ENCODE assay signal across 12 cellular contexts in genomic region chr17:77160032-77160876, GRCh38. TPM values are rescaled to one million over a fixed set of nuclear protein-coding genes. Genes with fewer than 3 reads are reported as not detected.
A peak's percentile ranks its signal among the peaks of the same experiment; 100 is the strongest.
DNase-seq lines count a peak whose midpoint lies in the region; ATAC-seq and TF ChIP-seq lines count a peak whose summit lies in the region.
"Had no signal": no experiment of that assay in that cellular context is flagged by ENCODE, and none has a peak within 500 bp of the region (broad histone marks: within the 10 kb centered on the region; RNA-seq: fewer than 3 reads in every experiment).

No MANE protein-coding gene starts in this region.

- WGBS in prostate gland: 23% methylated on average over 6 of the region's 6 CpGs

- H3K27me3 Mint-ChIP-seq in brain: peaks cover 6% of the 10 kb centered on the region
- H3K27me3 Mint-ChIP-seq in activated CD8-positive, alpha-beta memory T cell treated with anti-CD3 and anti-CD28 coated beads, Interleukin-2, amount 10 ng/mL, durations not matched to agents 7 days and 5 days: no peaks in the 10 kb centered on the region
- H3K27me3 Mint-ChIP-seq: activated naive CD8-positive, alpha-beta T cell treated with anti-CD3 and anti-CD28 coated beads, Interleukin-2, amount 10 ng/mL, durations not matched to agents 7 days and 5 days had no signal

- intact Hi-C loops in prostate gland (cut with DNase I): no loop called here

- H3K27ac Mint-ChIP-seq in brain: peak overlapping the region; percentile 57 to 93 (median 89)
- H3K27ac Mint-ChIP-seq in activated CD8-positive, alpha-beta memory T cell treated with anti-CD3 and anti-CD28 coated beads, Interleukin-2, amount 10 ng/mL, durations not matched to agents 7 days and 5 days: no peak overlapping the region
- H3K27ac Mint-ChIP-seq: activated naive CD8-positive, alpha-beta T cell treated with anti-CD3 and anti-CD28 coated beads, Interleukin-2, amount 10 ng/mL, durations not matched to agents 7 days and 5 days had no signal

- H3K27ac ChIP-seq in prostate gland: peak overlapping the region; percentile 36 to 38
- H3K27ac ChIP-seq: epithelial cell of prostate had no signal

- ATAC-seq in stimulated activated naive CD8-positive, alpha-beta T cell treated with anti-CD3 and anti-CD28 coated beads, Interleukin-15, Interleukin-2, amounts not matched to agents 100 U/mL and 50 U/mL, for 24 hours: no peak
- no peak for ATAC-seq in activated CD8-positive, alpha-beta memory T cell treated with anti-CD3 and anti-CD28 coated beads, Interleukin-2, amount 10 ng/mL, durations not matched to agents 7 days and 5 days

- no peaks in the 10 kb centered on the region for H3K9me3 ChIP-seq in prostate gland
- H3K9me3 ChIP-seq: MG63 had no signal

- CTCF ChIA-PET in activated CD8-positive, alpha-beta memory T cell treated with anti-CD3 and anti-CD28 coated beads, Interleukin-2, amount 10 ng/mL, durations not matched to agents 7 days and 5 days (lab: Charles Lee): interaction anchor here (1.0 to 1.5 kb wide), 3 partner anchors 9 to 20 kb away, joined by 3 to 5 read pairs (median 4); partner anchors contain the start of gene SEC14L1

- no peak overlapping the region for H3K4me3 ChIP-seq in prostate gland
- H3K4me3 ChIP-seq: MG63 had no signal

- peaks cover 86% of the 10 kb centered on the region for H3K4me1 Mint-ChIP-seq in brain
- H3K4me1 Mint-ChIP-seq in activated CD8-positive, alpha-beta memory T cell treated with anti-CD3 and anti-CD28 coated beads, Interleukin-2, amount 10 ng/mL, durations not matched to agents 7 days and 5 days: peaks cover 40% of the 10 kb centered on the region

- H3K4me3 Mint-ChIP-seq in brain: peak overlapping the region in 4 of 5 experiments; percentile 20 to 57 (median 34)
- no peak overlapping the region for H3K4me3 Mint-ChIP-seq in activated CD8-positive, alpha-beta memory T cell treated with anti-CD3 and anti-CD28 coated beads, Interleukin-2, amount 10 ng/mL, durations not matched to agents 7 days and 5 days
- H3K4me3 Mint-ChIP-seq: activated naive CD8-positive, alpha-beta T cell treated with anti-CD3 and anti-CD28 coated beads, Interleukin-2, amount 10 ng/mL, durations not matched to agents 7 days and 5 days had no signal

- peak; percentile 27 for DNase-seq in EH (ENCODE audit: low read depth)
- DNase-seq in NCI-H2171 (lab: John Stamatoyannopoulos, UW): peak; percentile 25
- no peak for DNase-seq in prostate gland (ENCODE audit: low spot score)
- DNase-seq in stimulated activated naive CD8-positive, alpha-beta T cell treated with anti-CD3 and anti-CD28 coated beads, Interleukin-15, Interleukin-2, amounts not matched to agents 100 U/mL and 50 U/mL, for 24 hours: no peak
- no peak for DNase-seq in germinal center (ENCODE audit: low spot score)
- no peak for DNase-seq in activated CD8-positive, alpha-beta memory T cell treated with anti-CD3 and anti-CD28 coated beads, Interleukin-2, amount 10 ng/mL, durations not matched to agents 7 days and 5 days
- no peak for DNase-seq in activated CD4-positive, CD25-positive, alpha-beta regulatory T cell (lab: John Stamatoyannopoulos, UW)
- DNase-seq: activated CD8-positive, alpha-beta memory T cell treated with anti-CD3 and anti-CD28 coated beads for 24 hours; activated naive CD8-positive, alpha-beta T cell treated with anti-CD3 and anti-CD28 coated beads, Interleukin-2, amount 10 ng/mL, durations not matched to agents 7 days and 5 days; MG63 had no signal

- no peaks in the 10 kb centered on the region for H3K27me3 ChIP-seq in prostate gland (replicated peaks; ENCODE audit: insufficient read depth)
- H3K27me3 ChIP-seq: MG63 had no signal

- H3K9me3 Mint-ChIP-seq in brain: peaks cover 0 to 7% (median 5%) of the 10 kb centered on the region in 5 experiments
- no peaks in the 10 kb centered on the region for H3K9me3 Mint-ChIP-seq in activated CD8-positive, alpha-beta memory T cell treated with anti-CD3 and anti-CD28 coated beads, Interleukin-2, amount 10 ng/mL, durations not matched to agents 7 days and 5 days (ENCODE audit: low read depth)
- H3K9me3 Mint-ChIP-seq: activated naive CD8-positive, alpha-beta T cell treated with anti-CD3 and anti-CD28 coated beads, Interleukin-2, amount 10 ng/mL, durations not matched to agents 7 days and 5 days had no signal

- no peak for TF ChIP-seq POLR2A in prostate gland (IDR thresholded peaks at IDR 0.05)

- TF ChIP-seq CTCF in brain (conservative IDR thresholded peaks at IDR 0.05) (no peak), prostate gland (IDR thresholded peaks at IDR 0.05) (no peak)

- H3K36me3 Mint-ChIP-seq in brain: peaks cover 20% of the 10 kb centered on the region
- H3K36me3 Mint-ChIP-seq in activated CD8-positive, alpha-beta memory T cell treated with anti-CD3 and anti-CD28 coated beads, Interleukin-2, amount 10 ng/mL, durations not matched to agents 7 days and 5 days: peaks cover 49% of the 10 kb centered on the region

- H3K36me3 ChIP-seq in prostate gland: no peaks in the 10 kb centered on the region

- H3K4me1 ChIP-seq in prostate gland (replicated peaks): peaks cover 3% of the 10 kb centered on the region

RNA-seq across cellular contexts. Expression of gene SEC14L1, which starts 19.5 kb away (rescaled TPM):
- 129 TPM for polyA plus RNA-seq in brain (ENCODE audit: insufficient read depth, low read depth, low replicate concordance)
- 100 to 1,000 TPM in 1 of 2 donors, 10 to 100 TPM in 1; 39.9 to 175 TPM for total RNA-seq in prostate gland
- 100 to 1,000 TPM in 1 of 2 experiments, 10 to 100 TPM in 1; 98.5 to 146 TPM for total RNA-seq in activated CD8-positive, alpha-beta memory T cell treated with anti-CD3 and anti-CD28 coated beads, Interleukin-2, amount 10 ng/mL, durations not matched to agents 7 days and 5 days

Comparison
In these comparisons a context has a peak if more than half of its experiments do, and no peak if none do; other contexts are left out.
1. DNase-seq: peak in EH (single experiment) and NCI-H2171 (single experiment); none in prostate gland (single experiment), stimulated activated naive CD8-positive, alpha-beta T cell treated with anti-CD3 and anti-CD28 coated beads, Interleukin-15, Interleukin-2, amounts not matched to agents 100 U/mL and 50 U/mL, for 24 hours (single experiment), germinal center (single experiment), activated CD8-positive, alpha-beta memory T cell treated with anti-CD3 and anti-CD28 coated beads, Interleukin-2, amount 10 ng/mL, durations not matched to agents 7 days and 5 days (single experiment) and activated CD4-positive, CD25-positive, alpha-beta regulatory T cell (0 of 4).